20 cellular contexts compared by ENCODE assay signal in the genomic region with DNA sequence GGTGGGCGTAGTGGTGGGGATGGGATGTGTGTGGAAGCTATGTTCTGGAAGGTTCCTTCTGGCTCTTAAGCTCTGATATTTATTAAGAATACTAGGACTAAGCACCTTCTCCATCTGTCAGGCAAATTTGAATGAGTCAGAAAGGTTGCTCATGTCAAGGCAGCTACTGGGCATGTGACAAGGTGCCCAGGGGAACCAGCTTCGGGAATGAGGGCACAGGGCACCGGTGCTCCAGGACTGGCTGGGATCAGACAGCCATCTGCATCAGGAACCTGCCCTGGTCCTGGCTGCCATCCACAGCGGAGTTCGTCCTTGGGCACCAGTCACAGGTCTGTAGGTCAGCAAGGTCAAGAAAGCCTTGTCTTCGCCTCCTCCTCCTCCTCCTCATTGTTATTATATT. TPM values are rescaled to one million over a fixed set of nuclear protein-coding genes. Genes with fewer than 3 reads are reported as not detected.
DNase-seq lines count a peak whose midpoint lies in the region; ATAC-seq and TF ChIP-seq lines count a peak whose summit lies in the region.
"Had no signal": no experiment of that assay in that cellular context is flagged by ENCODE, and none has a peak within 500 bp of the region (broad histone marks: within the 10 kb centered on the region; RNA-seq: fewer than 3 reads in every experiment).

No MANE protein-coding gene starts in this region.

- H4K8ac ChIP-seq in trophoblast cell (ENCODE audit: low read depth, low read length): no peak overlapping the region

- H3K4me1 ChIP-seq in ascending aorta: peaks cover 0 to 22% of the 10 kb centered on the region in 2 donors
- peaks cover 29% of the 10 kb centered on the region for H3K4me1 ChIP-seq in foreskin keratinocyte
- H3K4me1 ChIP-seq in smooth muscle cell (ENCODE audit: low read depth): peaks cover 16% of the 10 kb centered on the region
- H3K4me1 ChIP-seq in endodermal cell (ENCODE audit: control insufficient read depth, insufficient read depth, low read length): peaks cover 4% of the 10 kb centered on the region
- H3K4me1 ChIP-seq in trophoblast cell (ENCODE audit: control insufficient read depth in 1 of 2, insufficient read depth in 2 of 2, low read length in 2 of 2): peaks cover 0 to 2% of the 10 kb centered on the region in 2 experiments

- H3K9me3 ChIP-seq in ascending aorta (no peaks in the 10 kb centered on the region), smooth muscle cell (replicated peaks; ENCODE audit: low read depth) (no peaks in the 10 kb centered on the region), endodermal cell (ENCODE audit: control insufficient read depth, low read length) (no peaks in the 10 kb centered on the region), trophoblast cell (ENCODE audit: insufficient read depth, low read depth, low read length) (peaks cover 3% of the 10 kb centered on the region)
- H3K9me3 ChIP-seq: gastrocnemius medialis, left lung, ovary, upper lobe of left lung had no signal

- H3K4me3 Mint-ChIP-seq in endodermal cell: no peak overlapping the region
- H3K4me3 Mint-ChIP-seq: CD4-positive, CD25-positive, alpha-beta regulatory T cell; T-helper 2 cell treated with Interferon-gamma antibody and Interleukin-4, amounts not matched to agents 5 μg/mL and 100 μg/mL, for 36 hours had no signal

- H2BK5ac ChIP-seq in trophoblast cell (ENCODE audit: low read depth, low read length, poor library complexity): no peak overlapping the region

- H3K9ac ChIP-seq in smooth muscle cell (ENCODE audit: low read depth): no peak overlapping the region
- H3K9ac ChIP-seq in endodermal cell (ENCODE audit: extremely low read depth, low read length, poor library complexity, severe bottlenecking): no peak overlapping the region
- H3K9ac ChIP-seq in trophoblast cell (ENCODE audit: low read length): no peak overlapping the region

- H4K20me1 ChIP-seq in smooth muscle cell (ENCODE audit: low read depth): no peaks in the 10 kb centered on the region

- H3K18ac ChIP-seq in trophoblast cell (ENCODE audit: low read length): no peak overlapping the region

- no peak overlapping the region for H4K91ac ChIP-seq in trophoblast cell (ENCODE audit: low read depth, low read length)

- H2AFZ ChIP-seq in smooth muscle cell (ENCODE audit: low read depth) (no peak overlapping the region), trophoblast cell (ENCODE audit: insufficient read depth, low read length, poor library complexity) (no peak overlapping the region)

- H3K4me3 ChIP-seq in ascending aorta (no peak overlapping the region), smooth muscle cell (no peak overlapping the region), endodermal cell (ENCODE audit: low read length) (no peak overlapping the region), trophoblast cell (ENCODE audit: low read depth, low read length) (no peak overlapping the region)
- H3K4me3 ChIP-seq: gastrocnemius medialis, left lung, ovary, upper lobe of left lung had no signal

- no peak overlapping the region for H2BK12ac ChIP-seq in trophoblast cell (ENCODE audit: low read length)

- H2AK5ac ChIP-seq in trophoblast cell (ENCODE audit: low read length): no peak overlapping the region

- no peak overlapping the region for H3K4ac ChIP-seq in trophoblast cell (ENCODE audit: low read depth, low read length)

- H3K4me2 ChIP-seq in smooth muscle cell: peak overlapping the region; percentile 53
- no peak overlapping the region for H3K4me2 ChIP-seq in trophoblast cell (ENCODE audit: low read length)

- no peaks in the 10 kb centered on the region for H3K79me2 ChIP-seq in smooth muscle cell (ENCODE audit: low read depth)
- no peaks in the 10 kb centered on the region for H3K79me2 ChIP-seq in trophoblast cell (ENCODE audit: control insufficient read depth, insufficient read depth, low read length, poor library complexity)

- H3K27ac ChIP-seq in ascending aorta (peak overlapping the region; percentile 65 to 66), foreskin keratinocyte (peak overlapping the region; percentile 92), smooth muscle cell (ENCODE audit: low read depth) (no peak overlapping the region), endodermal cell (ENCODE audit: low read depth, low read length) (no peak overlapping the region), trophoblast cell (ENCODE audit: low read depth, low read length) (no peak overlapping the region)
- H3K27ac ChIP-seq: 22Rv1, ovary, upper lobe of left lung had no signal

- no peak overlapping the region for H4K12ac ChIP-seq in trophoblast cell (ENCODE audit: low read depth, low read length)

- TF ChIP-seq CTCF in ascending aorta (IDR thresholded peaks at IDR 0.05) (no peak), foreskin keratinocyte (conservative IDR thresholded peaks at IDR 0.05) (no peak), smooth muscle cell (IDR thresholded peaks at IDR 0.05; ENCODE audit: borderline replicate concordance, insufficient read depth, poor library complexity, severe bottlenecking) (no peak), endodermal cell (conservative IDR thresholded peaks at IDR 0.05) (no peak)

- peak; percentile 69 for ATAC-seq in foreskin keratinocyte

- peak; percentile 9 for DNase-seq in DMS 273 (lab: John Stamatoyannopoulos, UW; ENCODE audit: unreplicated experiment)
- DNase-seq in DMS 273 treated with DMSO at 0.1 percent for 48 hours (lab: John Stamatoyannopoulos, UW): no peak
- no peak for DNase-seq in ascending aorta (ENCODE audit: low spot score in 2 of 2)
- DNase-seq in foreskin keratinocyte: peak in 1 of 2 donors; percentile 68
- DNase-seq in smooth muscle cell (lab: John Stamatoyannopoulos, UW; ENCODE audit: unreplicated experiment): no peak
- DNase-seq in stimulated activated CD4-positive, alpha-beta T cell treated with anti-CD3 and anti-CD28 coated beads, Interleukin-4, amount 100 ng/mL, for 24 hours: no peak
- DNase-seq in endodermal cell: no peak
- no peak for DNase-seq in trophoblast cell
- DNase-seq: CD4-positive, CD25-positive, alpha-beta regulatory T cell; cerebellar nuclear complex; gastrocnemius medialis; KG1; left lung; NCI-H2227 treated with DMSO at 0.1 percent for 48 hours; NK-92 treated with Interleukin-12 subunit alpha and Interleukin-12 subunit beta, amount 100 ng/mL, for 24 hours; SHP77 treated with DMSO at 0.1 percent for 48 hours; upper lobe of left lung had no signal

- H3K79me1 ChIP-seq in trophoblast cell (ENCODE audit: low read length): no peaks in the 10 kb centered on the region

- no peak overlapping the region for H3K23ac ChIP-seq in trophoblast cell (ENCODE audit: low read length)

- H2BK120ac ChIP-seq in trophoblast cell (ENCODE audit: insufficient read depth, low read length, poor library complexity): no peak overlapping the region

- no peaks in the 10 kb centered on the region for H3K36me3 Mint-ChIP-seq in endodermal cell (ENCODE audit: low read depth)
- H3K36me3 Mint-ChIP-seq: CD4-positive, CD25-positive, alpha-beta regulatory T cell had no signal

- H3K36me3 ChIP-seq in ascending aorta (no peaks in the 10 kb centered on the region), smooth muscle cell (ENCODE audit: low read depth) (no peaks in the 10 kb centered on the region), endodermal cell (ENCODE audit: control insufficient read depth, insufficient read depth, low read length) (no peaks in the 10 kb centered on the region), trophoblast cell (ENCODE audit: control insufficient read depth in 1 of 2, insufficient read depth in 2 of 2, low read length in 2 of 2) (no peaks in the 10 kb centered on the region)
- H3K36me3 ChIP-seq: gastrocnemius medialis, left lung, ovary, upper lobe of left lung had no signal

- H3K27me3 Mint-ChIP-seq in endodermal cell (ENCODE audit: insufficient read depth): peaks cover 23% of the 10 kb centered on the region

- intact Hi-C loops in ascending aorta (cut with DNase I): loop anchor here (5.0 kb wide), 1 partner anchor 57 kb away; no protein-coding TSS in a partner anchor

- H3K27ac Mint-ChIP-seq in endodermal cell: no peak overlapping the region
- H3K27ac Mint-ChIP-seq: T-helper 2 cell treated with Interferon-gamma antibody and Interleukin-4, amounts not matched to agents 5 μg/mL and 100 μg/mL, for 36 hours had no signal

- WGBS in smooth muscle cell (ENCODE audit: low lambda C conversion rate): 88% methylated on average over 6 of the region's 6 CpGs
- 96 to 100% methylated on average over 2 to 5 of the region's 6 CpGs for WGBS in endodermal cell (ENCODE audit: insufficient coverage in 1 of 2, insufficient read length in 1 of 2), 2 experiments
- no CpG with 5 or more reads among the region's 6 CpGs for WGBS in trophoblast cell (ENCODE audit: extremely low coverage, insufficient coverage, insufficient read length)

- peaks cover 15% of the 10 kb centered on the region for H3K4me1 Mint-ChIP-seq in endodermal cell
- H3K4me1 Mint-ChIP-seq: CD4-positive, CD25-positive, alpha-beta regulatory T cell had no signal

- peaks cover 10% of the 10 kb centered on the region for H3F3A ChIP-seq in smooth muscle cell (ENCODE audit: low read depth)

- H3K9me3 Mint-ChIP-seq in endodermal cell: no peaks in the 10 kb centered on the region
- H3K9me3 Mint-ChIP-seq: T-helper 2 cell treated with Interferon-gamma antibody and Interleukin-4, amounts not matched to agents 5 μg/mL and 100 μg/mL, for 36 hours had no signal

- no peak overlapping the region for H3K14ac ChIP-seq in trophoblast cell (ENCODE audit: low read length)

- H3K27me3 ChIP-seq in ascending aorta (no peaks in the 10 kb centered on the region), foreskin keratinocyte (no peaks in the 10 kb centered on the region), smooth muscle cell (ENCODE audit: low read depth) (no peaks in the 10 kb centered on the region), endodermal cell (ENCODE audit: control insufficient read depth, insufficient read depth, low read length, poor library complexity, severe bottlenecking) (peaks cover under 1% of the 10 kb centered on the region), trophoblast cell (ENCODE audit: insufficient read depth, low read length) (no peaks in the 10 kb centered on the region)
- H3K27me3 ChIP-seq: gastrocnemius medialis, left lung, ovary, upper lobe of left lung had no signal

RNA-seq across cellular contexts. Expression of a gene that starts 32.5 kb away (rescaled TPM):
- 10.7 TPM for total RNA-seq in ascending aorta
- 21.6 and 32.3 TPM in 2 replicates for total RNA-seq in foreskin keratinocyte
- 8.8 and 10.6 TPM in 2 replicates for polyA plus RNA-seq in foreskin keratinocyte
- 12.5 and 14.0 TPM in 2 replicates for total RNA-seq in smooth muscle cell
- 9.2 and 13.5 TPM in 2 replicates for polyA plus RNA-seq in smooth muscle cell
- 1 to 10 TPM; 1.2 to 2.1 TPM for total RNA-seq in endodermal cell
- 0.57 TPM for polyA plus RNA-seq in endodermal cell (2013, experiment 1 of 2)
- polyA plus RNA-seq in endodermal cell (2013, experiment 2 of 2): 0.58 TPM
- polyA plus RNA-seq in trophoblast cell (2013): 3.5 and 3.7 TPM in 2 replicates
- total RNA-seq: CD4-positive, CD25-positive, alpha-beta regulatory T cell had no signal
- polyA plus RNA-seq: CD4-positive, CD25-positive, alpha-beta regulatory T cell had no signal

Comparison
In these comparisons a context has a peak if more than half of its experiments do, and no peak if none do; other contexts are left out.
1. H3K27ac ChIP-seq: peak in ascending aorta (2 of 2) and foreskin keratinocyte (single experiment); none in smooth muscle cell (single experiment), endodermal cell (single experiment) and trophoblast cell (single experiment).